In genomic region chr12:6294533-6295186, GRCh38 we compare ENCODE assay signal across 10 cellular contexts. TPM values are rescaled to one million over a fixed set of nuclear protein-coding genes. Genes with fewer than 3 reads are reported as not detected.
DNase-seq lines count a peak whose midpoint lies in the region; ATAC-seq and TF ChIP-seq lines count a peak whose summit lies in the region.
"Had no signal": no experiment of that assay in that cellular context is flagged by ENCODE, and none has a peak within 500 bp of the region (broad histone marks: within the 10 kb centered on the region; RNA-seq: fewer than 3 reads in every experiment).

No MANE protein-coding gene starts in this region.

- TF ChIP-seq POLR2A in HCT116 (IDR thresholded peaks at IDR 0.05; ENCODE audit: borderline replicate concordance, extremely low read depth, insufficient read depth, insufficient read length) (no peak), heart left ventricle (IDR thresholded peaks at IDR 0.05) (no peak)

- H3K9ac ChIP-seq in HCT116 (ENCODE audit: low read length) = peak overlapping the region; percentile 41

- H3K36me3 Mint-ChIP-seq in WTC11 (peaks cover 11% of the 10 kb centered on the region), progenitor cell of endocrine pancreas (ENCODE audit: insufficient read depth) (peaks cover 6% of the 10 kb centered on the region)
- no peaks in the 10 kb centered on the region for H3K36me3 Mint-ChIP-seq in activated CD4-positive, alpha-beta memory T cell treated with anti-CD3 and anti-CD28 coated beads for 36 hours

- no peak overlapping the region for H2AFZ ChIP-seq in HCT116 (ENCODE audit: low read depth, low read length, poor library complexity, severe bottlenecking)

- H3K4me3 ChIP-seq in HCT116 (replicated peaks in 1 of 2; ENCODE audit: low read depth in 1 of 2, low read length in 2 of 2) = no peak overlapping the region
- H3K4me3 ChIP-seq in heart left ventricle = no peak overlapping the region
- H3K4me3 ChIP-seq: ascending aorta had no signal

- H3K36me3 ChIP-seq in HCT116 (ENCODE audit: control insufficient read depth in 1 of 2, insufficient read depth in 2 of 2, low read length in 2 of 2) (no peaks in the 10 kb centered on the region), heart left ventricle (no peaks in the 10 kb centered on the region)
- H3K36me3 ChIP-seq: ascending aorta had no signal

- H3K4me1 ChIP-seq in HCT116 (ENCODE audit: control insufficient read depth in 1 of 2, insufficient read depth in 2 of 2, low read length in 2 of 2) = peaks cover 12 to 38% of the 10 kb centered on the region in 2 experiments
- H3K4me1 ChIP-seq in heart left ventricle = peaks cover 0 to 23% (median 10%) of the 10 kb centered on the region in 12 donors
- H3K4me1 ChIP-seq: ascending aorta had no signal

- CTCF ChIA-PET in HCT116 (lab: Charles Lee) = interaction anchor here (0.6 to 1.8 kb wide), 8 partner anchors 8 to 306 kb away, joined by 3 to 5 read pairs (median 4); no protein-coding TSS in a partner anchor
- CTCF ChIA-PET in WTC11 (lab: Charles Lee) = interaction anchor here (0.6 to 3.1 kb wide), 6 partner anchors 11 to 307 kb away, joined by 3 to 11 read pairs (median 3); partner anchors contain the start of gene LTBR
- CTCF ChIA-PET in activated CD4-positive, alpha-beta memory T cell treated with anti-CD3 and anti-CD28 coated beads for 36 hours (lab: Charles Lee) = interaction anchor here (0.6 to 0.9 kb wide), 2 partner anchors 16 kb away, joined by 3 to 4 read pairs; no protein-coding TSS in a partner anchor

- no peak for TF ChIP-seq RAD21 in HCT116 (IDR thresholded peaks at IDR 0.05; ENCODE audit: low read depth)

- intact Hi-C loops in HCT116 (cut with micrococcal nuclease) (no loop called here), heart left ventricle (cut with DNase I) (no loop called here)
- intact Hi-C loops in activated CD4-positive, alpha-beta memory T cell treated with anti-CD3 and anti-CD28 coated beads for 36 hours (cut with micrococcal nuclease) = no loop called here

- H3K9me3 Mint-ChIP-seq in WTC11 = peaks cover 10% of the 10 kb centered on the region
- peaks cover 14% of the 10 kb centered on the region for H3K9me3 Mint-ChIP-seq in progenitor cell of endocrine pancreas (ENCODE audit: low read depth)
- H3K9me3 Mint-ChIP-seq in activated CD4-positive, alpha-beta memory T cell treated with anti-CD3 and anti-CD28 coated beads for 36 hours = no peaks in the 10 kb centered on the region

- no peak for TF ChIP-seq CTCF in HCT116 (IDR thresholded peaks at IDR 0.05 in 2 of 3, conservative IDR thresholded peaks at IDR 0.05 in 1 of 3; ENCODE audit: borderline replicate concordance in 1 of 3, insufficient read depth in 1 of 3, low read depth in 2 of 3, low read length in 2 of 3)
- no peak for TF ChIP-seq CTCF in WTC11 (IDR thresholded peaks at IDR 0.05)
- no peak for TF ChIP-seq CTCF in heart left ventricle (IDR thresholded peaks at IDR 0.05)
- TF ChIP-seq CTCF in progenitor cell of endocrine pancreas (IDR thresholded peaks at IDR 0.05; ENCODE audit: unreplicated experiment) = no peak

- DNase-seq in HCT116 (ENCODE audit: low read depth, low spot score) (no peak), WTC11 (ENCODE audit: low spot score) (no peak), heart left ventricle (no peak), progenitor cell of endocrine pancreas (ENCODE audit: low spot score, unreplicated experiment) (no peak), NCI-H2196 treated with DMSO at 0.1 percent for 48 hours (lab: John Stamatoyannopoulos, UW; ENCODE audit: unreplicated experiment) (no peak)
- DNase-seq in activated CD4-positive, alpha-beta memory T cell treated with anti-CD3 and anti-CD28 coated beads for 36 hours = no peak
- no peak for DNase-seq in stimulated activated CD4-positive, alpha-beta T cell treated with anti-CD3 and anti-CD28 coated beads, Interleukin-2, amount 100 ng/mL, for 48 hours
- DNase-seq: NCI-H2171 had no signal

- peak; percentile 67 for ATAC-seq in HCT116
- ATAC-seq in WTC11 = peak; percentile 38; the same call in 1 of the 2 replicates
- peak in 1 of 4 donors; percentile 64 for ATAC-seq in heart left ventricle
- no peak for ATAC-seq in HG02870 (IDR thresholded peaks at IDR 0.05; ENCODE audit: unreplicated experiment)

- no peaks in the 10 kb centered on the region for H3K79me2 ChIP-seq in HCT116 (ENCODE audit: insufficient read depth, low read length)

- peaks cover 0 to 3% of the 10 kb centered on the region in 2 experiments; a peak in 1 of 4 replicates for H3K9me3 ChIP-seq in HCT116 (ENCODE audit: control insufficient read depth in 1 of 2, insufficient read depth in 1 of 2, low read depth in 1 of 2, low read length in 2 of 2)
- no peaks in the 10 kb centered on the region for H3K9me3 ChIP-seq in heart left ventricle
- H3K9me3 ChIP-seq: ascending aorta had no signal

- WGBS in heart left ventricle, 4 donors = 44 to 50% (median 46%) methylated on average over 2 of the region's 2 CpGs

- BruUV-seq in HCT116 (replicated peaks; lab: Mats Ljungman, UMichigan) = no TSS peak

- H3K27me3 ChIP-seq in HCT116 (ENCODE audit: insufficient read depth, low read length) = no peaks in the 10 kb centered on the region
- H3K27me3 ChIP-seq in heart left ventricle = no peaks in the 10 kb centered on the region
- H3K27me3 ChIP-seq: ascending aorta had no signal

- H3K9me2 ChIP-seq in HCT116 (ENCODE audit: insufficient read depth) = no peaks in the 10 kb centered on the region

- peak overlapping the region; percentile 42 for H3K4me2 ChIP-seq in HCT116 (ENCODE audit: low read length)

- POLR2A ChIA-PET in HCT116 (lab: Charles Lee) = no interaction called here
- POLR2A ChIA-PET in WTC11 (lab: Charles Lee) = no interaction called here
- POLR2A ChIA-PET in activated CD4-positive, alpha-beta memory T cell treated with anti-CD3 and anti-CD28 coated beads for 36 hours (lab: Charles Lee) = no interaction called here

- peaks cover 4% of the 10 kb centered on the region; the same call in 1 of the 2 replicates for H3K27me3 Mint-ChIP-seq in WTC11 (ENCODE audit: low read depth)
- H3K27me3 Mint-ChIP-seq in progenitor cell of endocrine pancreas = no peaks in the 10 kb centered on the region
- H3K27me3 Mint-ChIP-seq in activated CD4-positive, alpha-beta memory T cell treated with anti-CD3 and anti-CD28 coated beads for 36 hours = peaks cover 9% of the 10 kb centered on the region

- H3K4me1 Mint-ChIP-seq in WTC11 (peaks cover 19% of the 10 kb centered on the region), progenitor cell of endocrine pancreas (ENCODE audit: low read depth) (peaks cover 22% of the 10 kb centered on the region)
- no peaks in the 10 kb centered on the region for H3K4me1 Mint-ChIP-seq in activated CD4-positive, alpha-beta memory T cell treated with anti-CD3 and anti-CD28 coated beads for 36 hours (ENCODE audit: low read depth)

- RAD21 ChIA-PET in HCT116 (lab: Charles Lee; ENCODE audit: low non-redundant PET in 1 of 2, low total read pairs in 2 of 2, uncharacterized antibody in 2 of 2, unreplicated experiment in 2 of 2) = no interaction called here

- no peak overlapping the region for H3K27ac Mint-ChIP-seq in WTC11
- peak overlapping the region; percentile 87 for H3K27ac Mint-ChIP-seq in progenitor cell of endocrine pancreas
- H3K27ac Mint-ChIP-seq in activated CD4-positive, alpha-beta memory T cell treated with anti-CD3 and anti-CD28 coated beads for 36 hours = no peak overlapping the region

- H3K4me3 Mint-ChIP-seq in WTC11 (no peak overlapping the region), progenitor cell of endocrine pancreas (ENCODE audit: low read depth) (no peak overlapping the region)
- no peak overlapping the region for H3K4me3 Mint-ChIP-seq in activated CD4-positive, alpha-beta memory T cell treated with anti-CD3 and anti-CD28 coated beads for 36 hours

- H3K27ac ChIP-seq in HCT116 (ENCODE audit: low read depth, low read length) (no peak overlapping the region), heart left ventricle (peak overlapping the region in 7 of 12 donors; percentile 32 to 69 (median 54))
- H3K27ac ChIP-seq: ascending aorta had no signal

- no peaks in the 10 kb centered on the region for H4K20me1 ChIP-seq in HCT116 (ENCODE audit: insufficient read depth)

TF ChIP-seq in HCT116, 20 proteins besides CTCF, POLR2A, EP300 and RAD21 (continues in another document):
- TF ChIP-seq YY1 (IDR thresholded peaks at IDR 0.05; ENCODE audit: extremely low read depth, insufficient replicate concordance, low read depth, low read length) = no peak

TF ChIP-seq in WTC11, 78 proteins besides CTCF, POLR2A, EP300 and RAD21:
- TF ChIP-seq SMAD3 (CRISPR knock-in tag; IDR thresholded peaks at IDR 0.05; ENCODE audit: borderline replicate concordance) = no peak
- no peak for TF ChIP-seq IRF2 (CRISPR knock-in tag; IDR thresholded peaks at IDR 0.05; ENCODE audit: borderline replicate concordance, low read depth)
- no peak for TF ChIP-seq ATF3 (CRISPR knock-in tag; conservative IDR thresholded peaks at IDR 0.05)

RNA-seq across cellular contexts. Expression of gene PLEKHG6, which starts 15.8 kb away (rescaled TPM):
- total RNA-seq in HCT116 (2021; ENCODE audit: unreplicated experiment) (27.4 TPM), WTC11 (2021) (36.8 to 46.4 TPM (median 38.4 TPM) in 3 replicates), heart left ventricle (1 to 10 TPM in 1 of 9 donors, under 1 TPM in 2, not detected in 6; 0.16 to 2.8 (median 0.43) TPM), progenitor cell of endocrine pancreas (40.5 and 44.0 TPM in 2 replicates)
- polyA plus RNA-seq in HCT116 (2012) = 16.5 and 19.9 TPM in 2 replicates
- polyA plus RNA-seq in heart left ventricle = under 1 TPM; 0.11 to 0.33 TPM
- total RNA-seq in activated CD4-positive, alpha-beta memory T cell treated with anti-CD3 and anti-CD28 coated beads for 36 hours = not detected
- total RNA-seq: ascending aorta had no signal

RNA-seq across cellular contexts. Expression of gene TNFRSF1A, which starts 47.2 kb away (rescaled TPM):
- total RNA-seq in HCT116 (2021; ENCODE audit: unreplicated experiment) (129 TPM), WTC11 (2021) (32.3 to 44.1 TPM (median 32.4 TPM) in 3 replicates), heart left ventricle (100 to 1,000 TPM in 2 of 9 donors, 10 to 100 TPM in 7; 37.2 to 141 (median 54.2) TPM), progenitor cell of endocrine pancreas (67.5 and 68.8 TPM in 2 replicates)
- polyA plus RNA-seq in HCT116 (2012) = 91.0 and 116 TPM in 2 replicates
- 10 to 100 TPM; 23.7 to 91.8 TPM for polyA plus RNA-seq in heart left ventricle
- 10 to 100 TPM; 47.5 to 49.6 TPM for total RNA-seq in activated CD4-positive, alpha-beta memory T cell treated with anti-CD3 and anti-CD28 coated beads for 36 hours

Comparison
In these comparisons a context has a peak if more than half of its experiments do, and no peak if none do; other contexts are left out.
1. Of the 4 proteins assayed by ChIP-seq in both WTC11 and HCT116: peak only in WTC11: none; only in HCT116: SP1; in both: none; in neither: 3.